ENCODE assay signal across 8 cellular contexts in genomic region chr7:32905175-32905662, GRCh38. TPM values are rescaled to one million over a fixed set of nuclear protein-coding genes. Genes with fewer than 3 reads are reported as not detected.
DNase-seq lines count a peak whose midpoint lies in the region; ATAC-seq and TF ChIP-seq lines count a peak whose summit lies in the region.

No MANE protein-coding gene starts in this region.

- DNase-seq in Right ventricle myocardium inferior (ENCODE audit: missing footprints) = no peak
- DNase-seq in cardiac septum (ENCODE audit: low spot score) = no peak
- DNase-seq in NCI-H526 (lab: John Stamatoyannopoulos, UW) = peak; percentile 98 to 99
- DNase-seq in activated CD8-positive, alpha-beta memory T cell treated with anti-CD3 and anti-CD28 coated beads, Interleukin-2, amount 50 U/mL, for 4 hours = peak; percentile 56
- DNase-seq in epithelial cell of proximal tubule (ENCODE audit: low read depth) = no peak
- DNase-seq in naive thymus-derived CD4-positive, alpha-beta T cell = peak; percentile 37 to 88 (median 82)

- H3K9me3 ChIP-seq in naive thymus-derived CD4-positive, alpha-beta T cell (ENCODE audit: control insufficient read depth in 2 of 3, low read length in 3 of 3) = no peaks in the 10 kb centered on the region

- peak overlapping the region; percentile 84 for H3K27ac ChIP-seq in naive thymus-derived CD4-positive, alpha-beta T cell (ENCODE audit: low read depth, low read length)

- intact Hi-C loops in Right ventricle myocardium inferior (cut with DNase I) (no loop called here), cardiac septum (cut with DNase I) (no loop called here)
- intact Hi-C loops in naive thymus-derived CD4-positive, alpha-beta T cell (cut with micrococcal nuclease) = loop anchor here (1.0 kb wide), 7 partner anchors 13 to 224 kb away; partner anchors contain the start of genes BBS9 (in 1 of the 2) and NT5C3A (in 1 of the 2)

- POLR2A ChIA-PET in naive thymus-derived CD4-positive, alpha-beta T cell (lab: Charles Lee) = interaction anchor here (0.8 to 5.7 kb wide), 3 partner anchors 13 to 157 kb away, joined by 3 to 78 read pairs (median 3); partner anchors contain the start of genes KBTBD2 and NT5C3A

- CTCF ChIA-PET in naive thymus-derived CD4-positive, alpha-beta T cell (lab: Charles Lee) = interaction anchor here (0.7 to 2.2 kb wide), 6 partner anchors 10 to 143 kb away, joined by 3 to 11 read pairs (median 5); no protein-coding TSS in a partner anchor

- no peaks in the 10 kb centered on the region for H3K27me3 Mint-ChIP-seq in naive thymus-derived CD4-positive, alpha-beta T cell
- no peaks in the 10 kb centered on the region for H3K27me3 Mint-ChIP-seq in stimulated activated memory B cell treated with anti-CD40 and anti-IgM and Interleukin-4, amounts not matched to agents 10 μg/mL and 1 μg/mL and 100 μg/mL, for 72 hours

- peaks cover 0 to 3% (median 0%) of the 10 kb centered on the region in 5 donors for H3K36me3 Mint-ChIP-seq in naive thymus-derived CD4-positive, alpha-beta T cell
- no peaks in the 10 kb centered on the region for H3K36me3 Mint-ChIP-seq in stimulated activated memory B cell treated with anti-CD40 and anti-IgM and Interleukin-4, amounts not matched to agents 10 μg/mL and 1 μg/mL and 100 μg/mL, for 72 hours

- peak overlapping the region; percentile 73 to 89 (median 85) for H3K4me3 Mint-ChIP-seq in naive thymus-derived CD4-positive, alpha-beta T cell
- peak overlapping the region; percentile 65 for H3K4me3 Mint-ChIP-seq in stimulated activated memory B cell treated with anti-CD40 and anti-IgM and Interleukin-4, amounts not matched to agents 10 μg/mL and 1 μg/mL and 100 μg/mL, for 72 hours

- H3K9me3 Mint-ChIP-seq in naive thymus-derived CD4-positive, alpha-beta T cell = peaks cover 0 to 1% (median 0%) of the 10 kb centered on the region in 11 donors
- no peaks in the 10 kb centered on the region for H3K9me3 Mint-ChIP-seq in stimulated activated memory B cell treated with anti-CD40 and anti-IgM and Interleukin-4, amounts not matched to agents 10 μg/mL and 1 μg/mL and 100 μg/mL, for 72 hours

- peaks cover 6 to 16% of the 10 kb centered on the region in 2 donors for H3K4me1 ChIP-seq in naive thymus-derived CD4-positive, alpha-beta T cell (ENCODE audit: control insufficient read depth in 2 of 2, insufficient read depth in 2 of 2, low read length in 2 of 2)

- no peak for TF ChIP-seq CTCF in epithelial cell of proximal tubule (conservative IDR thresholded peaks at IDR 0.05; ENCODE audit: low read depth, low read length)

- H3K36me3 ChIP-seq in naive thymus-derived CD4-positive, alpha-beta T cell (ENCODE audit: control insufficient read depth in 2 of 3, insufficient read depth in 3 of 3, low read length in 3 of 3) = no peaks in the 10 kb centered on the region

- H3K27me3 ChIP-seq in naive thymus-derived CD4-positive, alpha-beta T cell (ENCODE audit: control insufficient read depth in 2 of 2, insufficient read depth in 2 of 2, low read length in 2 of 2) = no peaks in the 10 kb centered on the region

- peaks cover 4 to 27% (median 24%) of the 10 kb centered on the region in 7 donors for H3K4me1 Mint-ChIP-seq in naive thymus-derived CD4-positive, alpha-beta T cell
- no peaks in the 10 kb centered on the region for H3K4me1 Mint-ChIP-seq in stimulated activated memory B cell treated with anti-CD40 and anti-IgM and Interleukin-4, amounts not matched to agents 10 μg/mL and 1 μg/mL and 100 μg/mL, for 72 hours

- ATAC-seq in Right ventricle myocardium inferior (peak; percentile 75), HG03196 (IDR thresholded peaks at IDR 0.05; ENCODE audit: unreplicated experiment) (no peak)
- peak; percentile 92 for ATAC-seq in naive thymus-derived CD4-positive, alpha-beta T cell
- ATAC-seq in stimulated activated memory B cell treated with anti-CD40 and anti-IgM and Interleukin-4, amounts not matched to agents 10 μg/mL and 1 μg/mL and 100 μg/mL, for 72 hours = peak; percentile 80

- peak overlapping the region; percentile 34 for H3K4me3 ChIP-seq in epithelial cell of proximal tubule (ENCODE audit: low read depth, low read length)
- H3K4me3 ChIP-seq in naive thymus-derived CD4-positive, alpha-beta T cell (ENCODE audit: low read length) = peak overlapping the region; percentile 63

- H3K27ac Mint-ChIP-seq in naive thymus-derived CD4-positive, alpha-beta T cell = peak overlapping the region; percentile 86 to 96 (median 94)
- H3K27ac Mint-ChIP-seq in stimulated activated memory B cell treated with anti-CD40 and anti-IgM and Interleukin-4, amounts not matched to agents 10 μg/mL and 1 μg/mL and 100 μg/mL, for 72 hours = no peak overlapping the region

RNA-seq across cellular contexts. Expression of gene KBTBD2, which starts 13.7 kb away (rescaled TPM):
- 27.0 TPM for total RNA-seq in Right ventricle myocardium inferior
- 30.8 TPM for total RNA-seq in cardiac septum
- 21.0 and 24.5 TPM in 2 replicates for total RNA-seq in epithelial cell of proximal tubule
- total RNA-seq in naive thymus-derived CD4-positive, alpha-beta T cell = 100 to 1,000 TPM in 2 of 5 experiments, 10 to 100 TPM in 3; 46.8 to 116 (median 66.3) TPM
- 10 to 100 TPM; 18.4 to 22.5 TPM for polyA plus RNA-seq in naive thymus-derived CD4-positive, alpha-beta T cell

RNA-seq across cellular contexts. Expression of gene FKBP9, which starts 52.0 kb away (rescaled TPM):
- 124 TPM for total RNA-seq in Right ventricle myocardium inferior
- 137 TPM for total RNA-seq in cardiac septum
- 72.0 and 137 TPM in 2 replicates for total RNA-seq in epithelial cell of proximal tubule
- 1 to 10 TPM in 1 of 5 experiments, under 1 TPM in 4; 0.32 to 3.4 (median 0.77) TPM for total RNA-seq in naive thymus-derived CD4-positive, alpha-beta T cell
- polyA plus RNA-seq in naive thymus-derived CD4-positive, alpha-beta T cell = under 1 TPM in 1 of 2 donors, not detected in 1; 0.22 TPM

Comparison
In these comparisons a context has a peak if more than half of its experiments do, and no peak if none do; other contexts are left out.
1. DNase-seq: peak in NCI-H526 (2 of 2), activated CD8-positive, alpha-beta memory T cell treated with anti-CD3 and anti-CD28 coated beads, Interleukin-2, amount 50 U/mL, for 4 hours (single experiment) and naive thymus-derived CD4-positive, alpha-beta T cell (9 of 9); none in Right ventricle myocardium inferior (single experiment), cardiac septum (single experiment) and epithelial cell of proximal tubule (single experiment).
2. RNA of gene FKBP9, which starts 52.0 kb away (total RNA-seq): 72.0 to 137 TPM in epithelial cell of proximal tubule, 137 TPM in cardiac septum (single experiment) and 124 TPM in Right ventricle myocardium inferior (single experiment); 0.32 to 3.4 TPM in naive thymus-derived CD4-positive, alpha-beta T cell; every median in the first group is over 10 times any median in the second.
3. intact Hi-C loops: an anchor here in naive thymus-derived CD4-positive, alpha-beta T cell (1.0 kb wide); none called in Right ventricle myocardium inferior and cardiac septum.